ENCODE assay signal across 12 cellular contexts in the genomic region with DNA sequence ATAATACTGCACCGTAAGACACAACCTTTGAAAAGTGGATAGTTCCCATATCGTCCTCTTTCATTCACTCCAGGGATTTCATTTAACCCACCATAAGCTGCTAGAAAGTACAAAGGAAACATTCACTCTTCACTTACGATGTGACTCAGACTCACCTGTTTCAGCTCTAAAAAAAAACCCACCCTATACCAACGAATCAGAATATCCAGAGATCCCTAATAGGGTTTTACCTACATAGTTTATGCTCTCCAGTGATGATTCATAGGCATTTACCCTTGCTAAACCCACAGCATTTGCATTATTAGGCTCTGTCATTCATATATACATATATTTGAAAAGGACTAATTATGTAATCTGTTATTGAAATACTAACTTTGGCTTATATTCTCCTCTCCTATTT.
DNase-seq lines count a peak whose midpoint lies in the region; ATAC-seq, FAIRE-seq and TF ChIP-seq lines count a peak whose summit lies in the region.
"Had no signal": no experiment of that assay in that cellular context is flagged by ENCODE, and none has a peak within 500 bp of the region (broad histone marks: within the 10 kb centered on the region; RNA-seq: fewer than 3 reads in every experiment).

No MANE protein-coding gene starts in this region.

- H3K27me3 Mint-ChIP-seq in CD14-positive monocyte (ENCODE audit: low read depth in 3 of 3): no peaks in the 10 kb centered on the region
- H3K27me3 Mint-ChIP-seq: naive B cell had no signal

- H4K91ac ChIP-seq in trophoblast cell (ENCODE audit: low read depth, low read length): no peak overlapping the region

- H3K79me2 ChIP-seq in trophoblast cell (ENCODE audit: control insufficient read depth, insufficient read depth, low read length, poor library complexity): no peaks in the 10 kb centered on the region

- H3K36me3 Mint-ChIP-seq in CD14-positive monocyte: peaks cover 77 to 89% of the 10 kb centered on the region in 2 donors

- no peaks in the 10 kb centered on the region for H3K4me1 Mint-ChIP-seq in CD14-positive monocyte
- H3K4me1 Mint-ChIP-seq: naive B cell had no signal

- no peak for TF ChIP-seq CTCF in RWPE2 (IDR thresholded peaks at IDR 0.05; ENCODE audit: poor library complexity, severe bottlenecking)
- TF ChIP-seq CTCF in CD14-positive monocyte (IDR thresholded peaks at IDR 0.05): no peak
- TF ChIP-seq CTCF in kidney (IDR thresholded peaks at IDR 0.05; ENCODE audit: borderline replicate concordance, extremely low read depth, insufficient read depth): no peak

- H3K9ac ChIP-seq in kidney (ENCODE audit: low read length in 2 of 2) (no peak overlapping the region), trophoblast cell (ENCODE audit: low read length) (no peak overlapping the region)

- no peak overlapping the region for H2AK5ac ChIP-seq in trophoblast cell (ENCODE audit: low read length)

- no peak overlapping the region for H4K8ac ChIP-seq in trophoblast cell (ENCODE audit: low read depth, low read length)

- H3K36me3 ChIP-seq in RWPE2 (ENCODE audit: low read depth) (peaks cover 97% of the 10 kb centered on the region), kidney (ENCODE audit: control insufficient read depth in 1 of 2, insufficient read depth in 2 of 2, low read length in 2 of 2) (peaks cover 9 to 53% of the 10 kb centered on the region in 2 donors), trophoblast cell (ENCODE audit: control insufficient read depth in 1 of 2, insufficient read depth in 2 of 2, low read length in 2 of 2) (peaks cover 11 to 17% of the 10 kb centered on the region in 2 experiments)
- peaks cover 64% of the 10 kb centered on the region for H3K36me3 ChIP-seq in effector memory CD4-positive, alpha-beta T cell (ENCODE audit: control insufficient read depth, insufficient read depth, low read length)

- ATAC-seq in GM18909 (IDR thresholded peaks at IDR 0.05; ENCODE audit: poor library complexity, unreplicated experiment): peak; percentile 52
- ATAC-seq in HG02798 (IDR thresholded peaks at IDR 0.05; ENCODE audit: poor library complexity, unreplicated experiment): peak; percentile 52
- peak; percentile 53; the same call in 1 of the 3 replicates for ATAC-seq in RWPE2 (ENCODE audit: low read depth)

- H3K9me3 ChIP-seq in RWPE2 (ENCODE audit: severe bottlenecking): no peaks in the 10 kb centered on the region
- no peaks in the 10 kb centered on the region for H3K9me3 ChIP-seq in effector memory CD4-positive, alpha-beta T cell (ENCODE audit: control insufficient read depth, low read length)
- no peaks in the 10 kb centered on the region for H3K9me3 ChIP-seq in kidney (ENCODE audit: control insufficient read depth in 1 of 2, low read length in 2 of 2)
- no peaks in the 10 kb centered on the region for H3K9me3 ChIP-seq in trophoblast cell (ENCODE audit: insufficient read depth, low read depth, low read length)

- H3K4me1 ChIP-seq in RWPE2 (ENCODE audit: insufficient read depth, poor library complexity, severe bottlenecking) (peaks cover 4% of the 10 kb centered on the region), kidney (ENCODE audit: control insufficient read depth in 1 of 2, insufficient read depth in 1 of 2, low read depth in 1 of 2, low read length in 2 of 2) (no peaks in the 10 kb centered on the region), trophoblast cell (ENCODE audit: control insufficient read depth in 1 of 2, insufficient read depth in 2 of 2, low read length in 2 of 2) (no peaks in the 10 kb centered on the region)
- H3K4me1 ChIP-seq in effector memory CD4-positive, alpha-beta T cell (ENCODE audit: control insufficient read depth, insufficient read depth, low read length, poor library complexity, severe bottlenecking): no peaks in the 10 kb centered on the region

- no peak overlapping the region for H2BK120ac ChIP-seq in trophoblast cell (ENCODE audit: insufficient read depth, low read length, poor library complexity)

- H3K18ac ChIP-seq in trophoblast cell (ENCODE audit: low read length): no peak overlapping the region

- no peaks in the 10 kb centered on the region for H3K9me3 Mint-ChIP-seq in CD14-positive monocyte
- H3K9me3 Mint-ChIP-seq: naive B cell had no signal

- no peak overlapping the region for H3K14ac ChIP-seq in trophoblast cell (ENCODE audit: low read length)

- no peak overlapping the region for H3K4me3 Mint-ChIP-seq in CD14-positive monocyte
- H3K4me3 Mint-ChIP-seq: naive B cell had no signal

- H2AFZ ChIP-seq in trophoblast cell (ENCODE audit: insufficient read depth, low read length, poor library complexity): no peak overlapping the region

- no peak overlapping the region for H4K12ac ChIP-seq in trophoblast cell (ENCODE audit: low read depth, low read length)

- H3K27ac ChIP-seq in RWPE2 (ENCODE audit: poor library complexity, severe bottlenecking) (no peak overlapping the region), kidney (ENCODE audit: low read depth in 2 of 2, low read length in 2 of 2) (no peak overlapping the region), trophoblast cell (ENCODE audit: low read depth, low read length) (no peak overlapping the region)
- H3K27ac ChIP-seq in effector memory CD4-positive, alpha-beta T cell (ENCODE audit: insufficient read depth, low read length, poor library complexity, severe bottlenecking): no peak overlapping the region
- H3K27ac ChIP-seq: brain microvascular endothelial cell had no signal

- no CpG with 5 or more reads among the region's 4 CpGs for WGBS in trophoblast cell (ENCODE audit: extremely low coverage, insufficient coverage, insufficient read length)

- no peak overlapping the region for H3K4me2 ChIP-seq in trophoblast cell (ENCODE audit: low read length)

- H3K27me3 ChIP-seq in RWPE2 (ENCODE audit: insufficient read depth, poor library complexity, severe bottlenecking): no peaks in the 10 kb centered on the region
- H3K27me3 ChIP-seq in effector memory CD4-positive, alpha-beta T cell (replicated peaks; ENCODE audit: control insufficient read depth, insufficient read depth, low read length, poor library complexity, severe bottlenecking): no peaks in the 10 kb centered on the region
- no peaks in the 10 kb centered on the region for H3K27me3 ChIP-seq in trophoblast cell (ENCODE audit: insufficient read depth, low read length)
- H3K27me3 ChIP-seq: brain microvascular endothelial cell had no signal

- no peak overlapping the region for H3K23ac ChIP-seq in trophoblast cell (ENCODE audit: low read length)

- DNase-seq in ELR (ENCODE audit: low read depth): peak; percentile 28
- DNase-seq in RWPE2 (ENCODE audit: low spot score): no peak
- no peak for DNase-seq in CD14-positive monocyte (ENCODE audit: low spot score)
- no peak for DNase-seq in effector memory CD4-positive, alpha-beta T cell
- no peak for DNase-seq in kidney
- no peak for DNase-seq in trophoblast cell
- DNase-seq: brain microvascular endothelial cell, naive B cell, NCI-H1048, NCI-H524 treated with DMSO at 0.1 percent for 48 hours had no signal

- H3K4ac ChIP-seq in trophoblast cell (ENCODE audit: low read depth, low read length): no peak overlapping the region

- FAIRE-seq in kidney (lab: Jason Lieb, UNC): no peak

- no peak overlapping the region for H3K4me3 ChIP-seq in RWPE2 (ENCODE audit: severe bottlenecking)
- no peak overlapping the region for H3K4me3 ChIP-seq in effector memory CD4-positive, alpha-beta T cell (ENCODE audit: insufficient read depth, low read depth, low read length, poor library complexity, severe bottlenecking)
- no peak overlapping the region for H3K4me3 ChIP-seq in kidney (ENCODE audit: low read length in 2 of 2)
- H3K4me3 ChIP-seq in trophoblast cell (ENCODE audit: low read depth, low read length): no peak overlapping the region

- no peak overlapping the region for H2BK12ac ChIP-seq in trophoblast cell (ENCODE audit: low read length)

- H3K27ac Mint-ChIP-seq in CD14-positive monocyte: no peak overlapping the region

- intact Hi-C loops in CD14-positive monocyte (cut with micrococcal nuclease) (no loop called here), kidney (cut with DNase I) (no loop called here)

- no peak overlapping the region for H2BK5ac ChIP-seq in trophoblast cell (ENCODE audit: low read depth, low read length, poor library complexity)

- no peaks in the 10 kb centered on the region for H3K79me1 ChIP-seq in trophoblast cell (ENCODE audit: low read length)
